In the genomic region with DNA sequence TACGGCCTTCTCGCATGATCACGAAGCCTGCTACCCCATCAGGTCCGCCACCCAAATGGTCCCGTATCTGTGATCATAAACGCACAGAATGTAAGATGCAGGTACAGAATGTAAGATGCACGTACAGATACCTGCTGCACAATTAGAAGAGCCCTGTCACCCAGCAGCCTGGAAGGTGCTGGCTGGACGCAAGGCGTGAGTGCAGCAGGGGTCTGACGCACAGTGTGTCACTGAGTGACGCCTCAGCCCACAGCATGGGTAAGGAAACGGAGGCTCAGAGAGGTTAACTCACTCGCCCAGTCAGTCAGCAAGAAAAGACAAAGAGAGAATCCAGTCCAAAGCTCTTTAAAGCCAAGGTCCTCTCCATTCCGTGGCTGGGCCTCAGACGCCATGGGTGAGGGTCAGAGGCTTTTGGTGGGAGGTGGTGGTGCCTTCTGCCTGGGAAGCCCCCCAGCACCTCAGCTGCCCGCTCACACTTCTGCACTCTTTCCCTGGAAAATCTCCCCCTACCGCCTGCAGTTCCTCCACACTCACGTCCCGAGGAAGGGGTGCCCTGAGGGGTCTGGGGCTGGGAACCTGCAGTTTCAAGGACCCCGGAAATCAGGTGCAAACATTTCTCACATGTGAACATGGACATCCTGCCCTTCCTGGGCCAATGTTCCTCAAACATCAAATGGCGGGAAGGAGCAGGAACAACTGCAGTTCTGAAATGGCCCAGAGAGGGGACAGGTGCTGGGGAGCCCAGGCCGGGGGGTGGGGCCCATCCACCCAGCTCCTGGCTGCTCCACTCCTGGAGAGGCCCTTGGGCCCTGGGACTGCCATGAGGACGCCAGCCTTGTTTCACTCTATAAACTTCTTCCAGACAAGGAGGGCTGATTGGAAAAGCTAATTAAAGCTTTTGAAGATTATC, we compare ENCODE assay signal across 1 cellular context.
TF ChIP-seq lines count a peak whose summit lies in the region.

No MANE protein-coding gene starts in this region.

TF ChIP-seq in GM12878, 131 proteins besides CTCF, POLR2A, EP300 and RAD21:
- TF ChIP-seq CBX5 (IDR thresholded peaks at IDR 0.05; ENCODE audit: low read depth): no peak
- no peak for TF ChIP-seq PML (IDR thresholded peaks at IDR 0.05; ENCODE audit: low read length)
- TF ChIP-seq CBX3 (IDR thresholded peaks at IDR 0.05; ENCODE audit: borderline replicate concordance, low read depth): no peak
- no peak for TF ChIP-seq NR2F1 (conservative IDR thresholded peaks at IDR 0.05)
- no peak for TF ChIP-seq RB1 (IDR thresholded peaks at IDR 0.05; ENCODE audit: borderline replicate concordance)
